In genomic region chr19:3479177-3479818, GRCh38 we compare ENCODE assay signal across 1 cellular context.
TF ChIP-seq lines count a peak whose summit lies in the region.

No MANE protein-coding gene starts in this region.

TF ChIP-seq in HepG2, 621 proteins besides CTCF, POLR2A, EP300 and RAD21:
- TF ChIP-seq ZFP91 (CRISPR knock-in tag; IDR thresholded peaks at IDR 0.05; ENCODE audit: borderline replicate concordance) (no peak), ARNT (IDR thresholded peaks at IDR 0.05) (no peak), MED1 (CRISPR knock-in tag; IDR thresholded peaks at IDR 0.05) (no peak), ZHX2 (IDR thresholded peaks at IDR 0.05; ENCODE audit: low read depth) (no peak), ZHX2 (CRISPR knock-in tag; IDR thresholded peaks at IDR 0.05; ENCODE audit: borderline replicate concordance) (no peak), ZNF329 (CRISPR knock-in tag; IDR thresholded peaks at IDR 0.05; ENCODE audit: low read depth) (no peak), ZNF670 (CRISPR knock-in tag; IDR thresholded peaks at IDR 0.05; ENCODE audit: borderline replicate concordance) (no peak), PTBP1 (IDR thresholded peaks at IDR 0.05; ENCODE audit: low read depth, low read length, poor library complexity, severe bottlenecking) (no peak), SP5 (CRISPR knock-in tag; IDR thresholded peaks at IDR 0.05; ENCODE audit: borderline replicate concordance, low read depth) (no peak), ZNF10 (CRISPR knock-in tag; IDR thresholded peaks at IDR 0.05; ENCODE audit: borderline replicate concordance, low read depth) (no peak), CEBPG (CRISPR knock-in tag; IDR thresholded peaks at IDR 0.05) (no peak), DR1 (CRISPR knock-in tag; IDR thresholded peaks at IDR 0.05) (no peak), ZBTB3 (CRISPR knock-in tag; IDR thresholded peaks at IDR 0.05; ENCODE audit: borderline replicate concordance, low read depth) (no peak), ATF1 (CRISPR knock-in tag; IDR thresholded peaks at IDR 0.05) (no peak), TOE1 (CRISPR knock-in tag; IDR thresholded peaks at IDR 0.05) (no peak), ZFP36L2 (CRISPR knock-in tag; IDR thresholded peaks at IDR 0.05) (no peak), HNF4A (CRISPR knock-in tag; IDR thresholded peaks at IDR 0.05) (no peak)
